ENCODE assay signal across 1 cellular context in genomic region chr10:77333610-77334340, GRCh38.
A peak's percentile ranks its signal among the peaks of the same experiment; 100 is the strongest.
TF ChIP-seq lines count a peak whose summit lies in the region.

No MANE protein-coding gene starts in this region.

TF ChIP-seq in HepG2, 621 proteins besides CTCF, POLR2A, EP300 and RAD21 (continued from another document):
- no peak for TF ChIP-seq BRF2 (CRISPR knock-in tag; IDR thresholded peaks at IDR 0.05)
- TF ChIP-seq NONO (IDR thresholded peaks at IDR 0.05): no peak
- peak; percentile 54; the same call in 1 of the 2 replicates for TF ChIP-seq NONO (CRISPR knock-in tag; conservative IDR thresholded peaks at IDR 0.05)
- TF ChIP-seq ZC3H4 (CRISPR knock-in tag; IDR thresholded peaks at IDR 0.05; ENCODE audit: borderline replicate concordance): no peak
- TF ChIP-seq NFIB (CRISPR knock-in tag; IDR thresholded peaks at IDR 0.05; ENCODE audit: borderline replicate concordance): no peak
- peak; percentile 84 for TF ChIP-seq FOXP4 (CRISPR knock-in tag; IDR thresholded peaks at IDR 0.05)
- 0 out of 2 replicates have a peak, but pooled peaks have one; percentile 36 for TF ChIP-seq ZGPAT (CRISPR knock-in tag; IDR thresholded peaks at IDR 0.05)
- TF ChIP-seq BCL6 (CRISPR knock-in tag; IDR thresholded peaks at IDR 0.05): peak; percentile 70
- TF ChIP-seq ZNF800 (CRISPR knock-in tag; IDR thresholded peaks at IDR 0.05): no peak
- peak in 1 of 2 experiments; percentile 13; a peak in 1 of 4 replicates for TF ChIP-seq MAFK (conservative IDR thresholded peaks at IDR 0.05 in 1 of 2, IDR thresholded peaks at IDR 0.05 in 1 of 2; ENCODE audit: low read length in 2 of 2)
- TF ChIP-seq TOPORS (CRISPR knock-in tag; IDR thresholded peaks at IDR 0.05): no peak
- TF ChIP-seq FOXA1 (IDR thresholded peaks at IDR 0.05): 0 out of 2 replicates have a peak, but pooled peaks have one; percentile 41
- TF ChIP-seq FOXA1 (CRISPR knock-in tag; IDR thresholded peaks at IDR 0.05): peak; percentile 79
- TF ChIP-seq JARID2 (CRISPR knock-in tag; IDR thresholded peaks at IDR 0.05; ENCODE audit: insufficient replicate concordance): no peak
- TF ChIP-seq AHDC1 (CRISPR knock-in tag; IDR thresholded peaks at IDR 0.05; ENCODE audit: borderline replicate concordance): peak; percentile 88; the same call in 1 of the 2 replicates
- no peak for TF ChIP-seq POLR2AphosphoS2 (IDR thresholded peaks at IDR 0.05; ENCODE audit: low read depth, low read length)
- no peak for TF ChIP-seq CREB1 (IDR thresholded peaks at IDR 0.05)
- TF ChIP-seq CREB1 (CRISPR knock-in tag; IDR thresholded peaks at IDR 0.05): 0 out of 2 replicates have a peak, but pooled peaks have one; percentile 10
- peak; percentile 93 for TF ChIP-seq SP5 (CRISPR knock-in tag; IDR thresholded peaks at IDR 0.05; ENCODE audit: borderline replicate concordance, low read depth)
- TF ChIP-seq GTF2F1 (IDR thresholded peaks at IDR 0.05; ENCODE audit: low read length): no peak
- TF ChIP-seq PHF21A (CRISPR knock-in tag; IDR thresholded peaks at IDR 0.05): 0 out of 2 replicates have a peak, but pooled peaks have one; percentile 38
- TF ChIP-seq ARID5B (CRISPR knock-in tag; IDR thresholded peaks at IDR 0.05): peak; percentile 82
- peak; percentile 48; the same call in 1 of the 2 replicates for TF ChIP-seq PATZ1 (CRISPR knock-in tag; IDR thresholded peaks at IDR 0.05)
- TF ChIP-seq GLMP (CRISPR knock-in tag; IDR thresholded peaks at IDR 0.05; ENCODE audit: borderline replicate concordance): no peak
- TF ChIP-seq ZNF609 (CRISPR knock-in tag; IDR thresholded peaks at IDR 0.05; ENCODE audit: borderline replicate concordance): peak; percentile 82
- TF ChIP-seq SNAPC5 (CRISPR knock-in tag; IDR thresholded peaks at IDR 0.05; ENCODE audit: borderline replicate concordance): no peak
